In genomic region chr16:30096105-30096861, GRCh38 we compare ENCODE assay signal across 8 cellular contexts. TPM values are rescaled to one million over a fixed set of nuclear protein-coding genes. Genes with fewer than 3 reads are reported as not detected.
DNase-seq lines count a peak whose midpoint lies in the region; ATAC-seq, FAIRE-seq and TF ChIP-seq lines count a peak whose summit lies in the region.

TSS of gene YPEL3 (minus strand) at chr16:30096213. CDS start at chr16:30095482, 731 bp downstream.

- H3K27ac Mint-ChIP-seq in activated CD8-positive, alpha-beta T cell treated with anti-CD3 and anti-CD28 coated beads, Interleukin-2, amount 10 ng/mL, durations not matched to agents 7 days and 5 days: peak within 1 kb of the TSS; percentile 89

- TF ChIP-seq RAD21 in liver (IDR thresholded peaks at IDR 0.05): peak in 1 of 2 donors; percentile 36

- peaks cover 0 to 6% (median under 1%) of the 10 kb centered on the region in 4 donors for H3K36me3 ChIP-seq in liver (ENCODE audit: control insufficient read depth in 4 of 4, insufficient read depth in 3 of 4, low read depth in 1 of 4, low read length in 3 of 4)

- TF ChIP-seq POLR2A in GM12891 (IDR thresholded peaks at IDR 0.05; ENCODE audit: low read depth, low read length): no peak

- peak within 1 kb of the TSS; percentile 61 to 79 for H3K9ac ChIP-seq in liver (ENCODE audit: low read depth in 1 of 2, low read length in 2 of 2)

- POLR2A ChIA-PET in activated CD8-positive, alpha-beta T cell treated with anti-CD3 and anti-CD28 coated beads, Interleukin-2, amount 10 ng/mL, durations not matched to agents 7 days and 5 days (lab: Charles Lee): interaction anchor here (0.6 to 8.4 kb wide), 3 partner anchors 29 to 89 kb away, joined by 3 to 102 read pairs (median 60); partner anchors contain the start of genes ALDOA and CORO1A

- peaks cover 55% of the 10 kb centered on the region for H3K4me1 Mint-ChIP-seq in activated CD8-positive, alpha-beta T cell treated with anti-CD3 and anti-CD28 coated beads, Interleukin-2, amount 10 ng/mL, durations not matched to agents 7 days and 5 days (ENCODE audit: low read depth)

- peak within 1 kb of the TSS; percentile 57 to 98 (median 87) for H3K4me3 ChIP-seq in dorsolateral prefrontal cortex
- H3K4me3 ChIP-seq in liver (ENCODE audit: low read depth in 1 of 3, low read length in 3 of 3): peak within 1 kb of the TSS; percentile 66 to 86 (median 80)

- FAIRE-seq in GM12891 (lab: Jason Lieb, UNC): peak; percentile 78

- H3K27ac ChIP-seq in dorsolateral prefrontal cortex (peak within 1 kb of the TSS; percentile 92 to 100 (median 98)), liver (ENCODE audit: low read depth in 1 of 2, low read length in 2 of 2) (peak within 1 kb of the TSS; percentile 82 to 86)

- CTCF ChIA-PET in activated CD8-positive, alpha-beta T cell treated with anti-CD3 and anti-CD28 coated beads, Interleukin-2, amount 10 ng/mL, durations not matched to agents 7 days and 5 days (lab: Charles Lee): interaction anchor here (1.0 kb wide), 1 partner anchor 16 kb away, joined by 4 read pairs; no protein-coding TSS in a partner anchor

- peak; percentile 39 for ATAC-seq in HG03039 (IDR thresholded peaks at IDR 0.05; ENCODE audit: unreplicated experiment)
- peak; percentile 63 for ATAC-seq in activated CD8-positive, alpha-beta T cell treated with anti-CD3 and anti-CD28 coated beads, Interleukin-2, amount 10 ng/mL, durations not matched to agents 7 days and 5 days
- ATAC-seq in GM21528 (IDR thresholded peaks at IDR 0.05; ENCODE audit: low FRiP score, unreplicated experiment): no peak

- intact Hi-C loops in dorsolateral prefrontal cortex (cut with DNase I): loop anchor here (2.0 to 10.0 kb wide), 5 partner anchors 27 to 309 kb away; partner anchors contain the start of genes ALDOA (in 1 of the 2), MAPK3 (in 1 of the 2), ZNF48 (in 1 of the 2) and ZNF771 (in 1 of the 2)

- no peaks in the 10 kb centered on the region for H3K27me3 Mint-ChIP-seq in activated CD8-positive, alpha-beta T cell treated with anti-CD3 and anti-CD28 coated beads, Interleukin-2, amount 10 ng/mL, durations not matched to agents 7 days and 5 days (ENCODE audit: low read depth)

- H3K9me3 ChIP-seq in liver (ENCODE audit: control insufficient read depth in 4 of 4, low read length in 3 of 4): peaks cover 0 to 13% (median 2%) of the 10 kb centered on the region in 4 donors

- DNase-seq in GM12891 (ENCODE audit: insufficient read length, low spot score) (peak; percentile 97), NCI-H526 (lab: John Stamatoyannopoulos, UW) (peak; percentile 55 to 94), dorsolateral prefrontal cortex (peak; percentile 87 to 96 (median 93))
- DNase-seq in activated CD8-positive, alpha-beta T cell treated with anti-CD3 and anti-CD28 coated beads, Interleukin-2, amount 10 ng/mL, durations not matched to agents 7 days and 5 days: peak; percentile 93
- DNase-seq in stimulated activated CD4-positive, alpha-beta T cell treated with anti-CD3 and anti-CD28 coated beads, Interleukin-2, amount 100 ng/mL, for 48 hours: peak; percentile 80 to 82

- peak within 1 kb of the TSS; percentile 85 for H3K4me3 Mint-ChIP-seq in activated CD8-positive, alpha-beta T cell treated with anti-CD3 and anti-CD28 coated beads, Interleukin-2, amount 10 ng/mL, durations not matched to agents 7 days and 5 days

- peaks cover 25% of the 10 kb centered on the region for H3K9me3 Mint-ChIP-seq in activated CD8-positive, alpha-beta T cell treated with anti-CD3 and anti-CD28 coated beads, Interleukin-2, amount 10 ng/mL, durations not matched to agents 7 days and 5 days (ENCODE audit: insufficient read depth)

- WGBS in liver: 10% methylated on average over 77 of the region's 77 CpGs

- H3K27me3 ChIP-seq in dorsolateral prefrontal cortex (no peaks in the 10 kb centered on the region), liver (ENCODE audit: control insufficient read depth in 4 of 4, insufficient read depth in 4 of 4, low read length in 3 of 4) (no peaks in the 10 kb centered on the region)

- H3K4me1 ChIP-seq in liver (ENCODE audit: control insufficient read depth in 4 of 4, insufficient read depth in 4 of 4, low read length in 3 of 4): peaks cover 8 to 30% (median 18%) of the 10 kb centered on the region in 4 donors

- peak in 13 of 56 donors; percentile 9 to 48 (median 23) for TF ChIP-seq CTCF in dorsolateral prefrontal cortex (IDR thresholded peaks at IDR 0.05 in 54 of 56, conservative IDR thresholded peaks at IDR 0.05 in 2 of 56; ENCODE audit: low read depth in 1 of 56, partially characterized antibody in 56 of 56)
- TF ChIP-seq CTCF in liver (IDR thresholded peaks at IDR 0.05; ENCODE audit: low read depth, low read length, missing input control): no peak

- peaks cover 52% of the 10 kb centered on the region for H3K36me3 Mint-ChIP-seq in activated CD8-positive, alpha-beta T cell treated with anti-CD3 and anti-CD28 coated beads, Interleukin-2, amount 10 ng/mL, durations not matched to agents 7 days and 5 days (ENCODE audit: low read depth)

TF ChIP-seq in GM12891, 5 proteins besides CTCF, POLR2A, EP300 and RAD21:
- TF ChIP-seq POLR2AphosphoS5 (IDR thresholded peaks at IDR 0.05; ENCODE audit: low read depth, low read length) (no peak), PAX5 (IDR thresholded peaks at IDR 0.05; ENCODE audit: insufficient read depth, low read length, severe bottlenecking) (no peak), TAF1 (IDR thresholded peaks at IDR 0.05; ENCODE audit: low read depth, low read length) (no peak), POU2F2 (IDR thresholded peaks at IDR 0.05; ENCODE audit: low read depth, low read length) (peak; percentile 78; the same call in 1 of the 2 replicates), SPI1 (IDR thresholded peaks at IDR 0.05; ENCODE audit: low read depth, low read length) (no peak)

TF ChIP-seq in liver, 16 proteins besides CTCF, POLR2A, EP300 and RAD21:
- TF ChIP-seq MAX (IDR thresholded peaks at IDR 0.05) (no peak), FOXA2 (IDR thresholded peaks at IDR 0.05) (no peak), SP1 (IDR thresholded peaks at IDR 0.05) (peak; percentile 26), GABPA (IDR thresholded peaks at IDR 0.05 in 1 of 2, conservative IDR thresholded peaks at IDR 0.05 in 1 of 2) (peak in 1 of 2 donors; percentile 64), HNF4A (conservative IDR thresholded peaks at IDR 0.05) (no peak), ZBTB33 (IDR thresholded peaks at IDR 0.05) (no peak), HNF4G (IDR thresholded peaks at IDR 0.05) (no peak), NR2F2 (IDR thresholded peaks at IDR 0.05) (no peak), ATF3 (IDR thresholded peaks at IDR 0.05) (no peak)

RNA-seq across cellular contexts. Expression of gene YPEL3, which starts in this region (rescaled TPM):
- polyA plus RNA-seq in GM12891 (2012; ENCODE audit: low read depth, missing spikeins): 24.6 TPM
- total RNA-seq in activated CD8-positive, alpha-beta T cell treated with anti-CD3 and anti-CD28 coated beads, Interleukin-2, amount 10 ng/mL, durations not matched to agents 7 days and 5 days: 10 to 100 TPM; 29.4 to 34.5 TPM
- 100 to 1,000 TPM; 149 to 346 (median 234) TPM for total RNA-seq in dorsolateral prefrontal cortex
- 10 to 100 TPM; 10.5 to 42.7 TPM for total RNA-seq in liver
- 10 to 100 TPM; 19.7 to 29.2 TPM for polyA plus RNA-seq in liver
